2 cellular contexts compared by ENCODE assay signal in genomic region chr6:158597565-158597964, GRCh38.
TF ChIP-seq lines count a peak whose summit lies in the region.

No MANE protein-coding gene starts in this region.

TF ChIP-seq in HEK293, 187 proteins besides CTCF, POLR2A, EP300 and RAD21:
- peak; percentile 45; the same call in 1 of the 2 replicates for TF ChIP-seq ZNF121 (tag by site-specific recombination; IDR thresholded peaks at IDR 0.05)
- no peak for TF ChIP-seq WT1 (tag by site-specific recombination; IDR thresholded peaks at IDR 0.05)

TF ChIP-seq in K562, 482 proteins besides CTCF, POLR2A, EP300 and RAD21:
- TF ChIP-seq TAF15 (IDR thresholded peaks at IDR 0.05; ENCODE audit: low read depth, low read length) (no peak), ZNF121 (CRISPR knock-in tag; conservative IDR thresholded peaks at IDR 0.05) (peak; percentile 71), CHAMP1 (IDR thresholded peaks at IDR 0.05) (no peak), SRSF7 (optimal IDR thresholded peaks at IDR 0.05; ENCODE audit: low read depth, low read length) (no peak)
TF ChIP-seq in K562: peak in this region for 1.
